1 cellular context compared by ENCODE assay signal in genomic region chr16:85571813-85572619, GRCh38.
A peak's percentile ranks its signal among the peaks of the same experiment; 100 is the strongest.
TF ChIP-seq lines count a peak whose summit lies in the region.

No MANE protein-coding gene starts in this region.

TF ChIP-seq in K562, 482 proteins besides CTCF, POLR2A, EP300 and RAD21 (continued from another document and continues in another):
- TF ChIP-seq ZNF280A (IDR thresholded peaks at IDR 0.05; ENCODE audit: low read depth, partially characterized antibody), result peak; percentile 84
- TF ChIP-seq ZNF583 (CRISPR knock-in tag; IDR thresholded peaks at IDR 0.05), result 0 out of 2 replicates have a peak, but pooled peaks have one; percentile 26
- no peak for TF ChIP-seq CREB5 (CRISPR knock-in tag; IDR thresholded peaks at IDR 0.05)
- peak; percentile 60; the same call in 1 of the 2 replicates for TF ChIP-seq ARID2 (IDR thresholded peaks at IDR 0.05)
- TF ChIP-seq BHLHE40 (IDR thresholded peaks at IDR 0.05; ENCODE audit: low read length), result no peak
- TF ChIP-seq, protein P1, sequence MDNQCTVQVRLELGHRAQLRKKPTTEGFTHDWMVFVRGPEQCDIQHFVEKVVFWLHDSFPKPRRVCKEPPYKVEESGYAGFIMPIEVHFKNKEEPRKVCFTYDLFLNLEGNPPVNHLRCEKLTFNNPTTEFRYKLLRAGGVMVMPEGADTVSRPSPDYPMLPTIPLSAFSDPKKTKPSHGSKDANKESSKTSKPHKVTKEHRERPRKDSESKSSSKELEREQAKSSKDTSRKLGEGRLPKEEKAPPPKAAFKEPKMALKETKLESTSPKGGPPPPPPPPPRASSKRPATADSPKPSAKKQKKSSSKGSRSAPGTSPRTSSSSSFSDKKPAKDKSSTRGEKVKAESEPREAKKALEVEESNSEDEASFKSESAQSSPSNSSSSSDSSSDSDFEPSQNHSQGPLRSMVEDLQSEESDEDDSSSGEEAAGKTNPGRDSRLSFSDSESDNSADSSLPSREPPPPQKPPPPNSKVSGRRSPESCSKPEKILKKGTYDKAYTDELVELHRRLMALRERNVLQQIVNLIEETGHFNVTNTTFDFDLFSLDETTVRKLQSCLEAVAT (IDR thresholded peaks at IDR 0.05), result peak; percentile 95
- peak; percentile 20; the same call in 1 of the 2 replicates for TF ChIP-seq ZNF143 (CRISPR knock-in tag; IDR thresholded peaks at IDR 0.05)
- TF ChIP-seq NEUROD1 (IDR thresholded peaks at IDR 0.05; ENCODE audit: borderline replicate concordance, low read depth, low read length, partially characterized antibody), result no peak
- TF ChIP-seq EHMT2 (IDR thresholded peaks at IDR 0.05), result peak; percentile 84
- TF ChIP-seq, protein P2, sequence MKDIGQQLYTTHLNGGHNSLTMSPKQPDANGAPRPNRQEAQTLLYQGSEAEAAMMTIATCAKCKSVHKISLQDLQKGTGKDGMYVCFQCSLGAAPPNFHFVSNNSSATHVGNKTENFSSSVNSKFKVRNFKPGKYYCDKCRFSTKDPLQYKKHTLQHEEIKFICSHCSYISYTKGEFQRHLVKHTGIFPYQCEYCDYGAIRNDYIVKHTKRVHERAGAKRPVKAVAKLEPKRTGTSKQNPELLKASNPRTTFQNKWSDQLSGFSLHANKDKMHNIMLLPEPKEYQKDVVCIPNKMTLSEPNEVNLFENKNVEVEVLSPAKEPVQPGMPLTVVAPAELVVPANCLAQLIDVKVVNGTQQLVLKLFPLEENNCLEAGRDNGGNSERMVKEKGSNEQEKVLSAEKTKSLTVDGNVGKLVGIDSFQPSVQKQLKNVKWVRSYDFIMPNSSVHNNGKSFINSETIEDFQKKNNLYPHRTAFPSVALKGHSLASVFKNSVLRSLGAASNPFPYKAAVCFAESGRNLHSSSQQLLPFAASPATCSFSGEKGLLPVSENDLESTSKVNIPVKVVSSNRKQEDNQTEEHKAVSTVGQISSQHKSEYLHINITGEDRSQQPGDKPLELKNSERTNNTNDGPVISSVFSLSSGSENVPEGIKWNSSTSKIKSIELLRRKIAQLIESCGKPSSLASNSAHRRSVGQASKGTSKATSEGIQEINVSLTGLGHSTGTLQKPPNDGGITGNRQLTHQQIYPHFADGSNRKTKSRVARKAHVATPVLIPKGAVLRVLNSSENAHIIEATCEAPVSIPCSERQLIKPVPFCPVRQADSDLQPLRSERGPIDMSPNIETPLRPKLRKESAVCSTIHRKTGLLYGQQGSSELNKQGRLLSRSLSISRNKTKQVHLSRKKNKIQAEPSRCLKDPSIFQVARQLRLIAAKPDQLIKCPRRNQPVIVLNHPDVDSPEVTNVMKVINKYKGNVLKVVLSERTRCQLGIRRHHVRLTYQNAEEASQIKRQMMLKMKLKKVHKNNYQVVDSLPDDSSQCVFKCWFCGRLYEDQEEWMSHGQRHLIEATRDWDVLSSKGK (CRISPR knock-in tag; IDR thresholded peaks at IDR 0.05), result no peak
- TF ChIP-seq SMARCA4 (IDR thresholded peaks at IDR 0.05), result peak; percentile 58
- TF ChIP-seq NFATC3 (IDR thresholded peaks at IDR 0.05), result no peak
- TF ChIP-seq USF1 (CRISPR knock-in tag; IDR thresholded peaks at IDR 0.05), result peak; percentile 22; the same call in 1 of the 2 replicates
- TF ChIP-seq ATF1 (CRISPR knock-in tag; IDR thresholded peaks at IDR 0.05), result no peak
- 0 out of 2 replicates have a peak, but pooled peaks have one; percentile 13 for TF ChIP-seq ATF1 (tag; IDR thresholded peaks at IDR 0.05)
- no peak for TF ChIP-seq TOE1 (IDR thresholded peaks at IDR 0.05; ENCODE audit: borderline replicate concordance)
- TF ChIP-seq TOE1 (CRISPR knock-in tag; IDR thresholded peaks at IDR 0.05; ENCODE audit: borderline replicate concordance, low read depth), result peak; percentile 37; the same call in 1 of the 2 replicates
- peak; percentile 96 for TF ChIP-seq POLR2B (IDR thresholded peaks at IDR 0.05; ENCODE audit: low read depth, partially characterized antibody)
- peak; percentile 69 to 82; a peak in 2 of 4 replicates for TF ChIP-seq ARNT (IDR thresholded peaks at IDR 0.05)
- TF ChIP-seq THRB (CRISPR knock-in tag; conservative IDR thresholded peaks at IDR 0.05), result peak; percentile 94; the same call in 1 of the 2 replicates
- TF ChIP-seq ZNF121 (CRISPR knock-in tag; conservative IDR thresholded peaks at IDR 0.05), result no peak
- no peak for TF ChIP-seq GATAD2B (IDR thresholded peaks at IDR 0.05; ENCODE audit: borderline replicate concordance)
- TF ChIP-seq ELF2 (CRISPR knock-in tag; IDR thresholded peaks at IDR 0.05), result no peak
- TF ChIP-seq E4F1 (CRISPR knock-in tag; IDR thresholded peaks at IDR 0.05; ENCODE audit: borderline replicate concordance), result no peak
- TF ChIP-seq, protein P3, sequence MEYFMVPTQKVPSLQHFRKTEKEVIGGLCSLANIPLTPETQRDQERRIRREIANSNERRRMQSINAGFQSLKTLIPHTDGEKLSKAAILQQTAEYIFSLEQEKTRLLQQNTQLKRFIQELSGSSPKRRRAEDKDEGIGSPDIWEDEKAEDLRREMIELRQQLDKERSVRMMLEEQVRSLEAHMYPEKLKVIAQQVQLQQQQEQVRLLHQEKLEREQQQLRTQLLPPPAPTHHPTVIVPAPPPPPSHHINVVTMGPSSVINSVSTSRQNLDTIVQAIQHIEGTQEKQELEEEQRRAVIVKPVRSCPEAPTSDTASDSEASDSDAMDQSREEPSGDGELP (CRISPR knock-in tag; IDR thresholded peaks at IDR 0.05; ENCODE audit: borderline replicate concordance), result peak; percentile 31; the same call in 1 of the 2 replicates
- peak; percentile 8; the same call in 1 of the 2 replicates for TF ChIP-seq CREB1 (IDR thresholded peaks at IDR 0.05)
- TF ChIP-seq CREB1 (CRISPR knock-in tag; IDR thresholded peaks at IDR 0.05), result 0 out of 2 replicates have a peak, but pooled peaks have one; percentile 46
- TF ChIP-seq MTA1 (IDR thresholded peaks at IDR 0.05; ENCODE audit: borderline replicate concordance), result peak; percentile 69; the same call in 1 of the 2 replicates
- no peak for TF ChIP-seq BRD4 (IDR thresholded peaks at IDR 0.05)
- TF ChIP-seq, protein P4, sequence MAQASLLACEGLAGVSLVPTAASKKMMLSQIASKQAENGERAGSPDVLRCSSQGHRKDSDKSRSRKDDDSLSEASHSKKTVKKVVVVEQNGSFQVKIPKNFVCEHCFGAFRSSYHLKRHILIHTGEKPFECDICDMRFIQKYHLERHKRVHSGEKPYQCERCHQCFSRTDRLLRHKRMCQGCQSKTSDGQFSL (CRISPR knock-in tag; IDR thresholded peaks at IDR 0.05), result peak; percentile 99
- TF ChIP-seq, protein P4 (tag; IDR thresholded peaks at IDR 0.05), result peak in 1 of 2 experiments; percentile 49; a peak in 1 of 4 replicates
- TF ChIP-seq ZBTB7A (IDR thresholded peaks at IDR 0.05; ENCODE audit: borderline replicate concordance, control insufficient read depth, low read depth, low read length), result no peak
- no peak for TF ChIP-seq NFE2 (IDR thresholded peaks at IDR 0.05; ENCODE audit: low read depth)
- TF ChIP-seq KLF16 (IDR thresholded peaks at IDR 0.05), result no peak
- TF ChIP-seq, protein P5, sequence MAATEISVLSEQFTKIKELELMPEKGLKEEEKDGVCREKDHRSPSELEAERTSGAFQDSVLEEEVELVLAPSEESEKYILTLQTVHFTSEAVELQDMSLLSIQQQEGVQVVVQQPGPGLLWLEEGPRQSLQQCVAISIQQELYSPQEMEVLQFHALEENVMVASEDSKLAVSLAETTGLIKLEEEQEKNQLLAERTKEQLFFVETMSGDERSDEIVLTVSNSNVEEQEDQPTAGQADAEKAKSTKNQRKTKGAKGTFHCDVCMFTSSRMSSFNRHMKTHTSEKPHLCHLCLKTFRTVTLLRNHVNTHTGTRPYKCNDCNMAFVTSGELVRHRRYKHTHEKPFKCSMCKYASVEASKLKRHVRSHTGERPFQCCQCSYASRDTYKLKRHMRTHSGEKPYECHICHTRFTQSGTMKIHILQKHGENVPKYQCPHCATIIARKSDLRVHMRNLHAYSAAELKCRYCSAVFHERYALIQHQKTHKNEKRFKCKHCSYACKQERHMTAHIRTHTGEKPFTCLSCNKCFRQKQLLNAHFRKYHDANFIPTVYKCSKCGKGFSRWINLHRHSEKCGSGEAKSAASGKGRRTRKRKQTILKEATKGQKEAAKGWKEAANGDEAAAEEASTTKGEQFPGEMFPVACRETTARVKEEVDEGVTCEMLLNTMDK (IDR thresholded peaks at IDR 0.05; ENCODE audit: borderline replicate concordance, insufficient read depth, low read depth, low read length, poor library complexity, severe bottlenecking), result no peak
- peak; percentile 24 for TF ChIP-seq E2F8 (IDR thresholded peaks at IDR 0.05; ENCODE audit: low read depth, partially characterized antibody)
- TF ChIP-seq, protein P6, sequence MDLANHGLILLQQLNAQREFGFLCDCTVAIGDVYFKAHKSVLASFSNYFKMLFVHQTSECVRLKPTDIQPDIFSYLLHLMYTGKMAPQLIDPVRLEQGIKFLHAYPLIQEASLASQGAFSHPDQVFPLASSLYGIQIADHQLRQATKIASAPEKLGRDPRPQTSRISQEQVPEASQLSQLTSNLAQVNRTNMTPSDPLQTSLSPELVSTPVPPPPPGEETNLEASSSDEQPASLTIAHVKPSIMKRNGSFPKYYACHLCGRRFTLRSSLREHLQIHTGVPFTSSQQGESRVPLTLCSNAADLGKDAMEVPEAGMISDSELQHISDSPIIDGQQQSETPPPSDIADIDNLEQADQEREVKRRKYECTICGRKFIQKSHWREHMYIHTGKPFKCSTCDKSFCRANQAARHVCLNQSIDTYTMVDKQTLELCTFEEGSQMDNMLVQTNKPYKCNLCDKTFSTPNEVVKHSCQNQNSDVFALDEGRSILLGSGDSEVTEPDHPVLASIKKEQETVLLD (IDR thresholded peaks at IDR 0.05), result peak; percentile 75
